ENCODE assay signal across 8 cellular contexts in the genomic region with DNA sequence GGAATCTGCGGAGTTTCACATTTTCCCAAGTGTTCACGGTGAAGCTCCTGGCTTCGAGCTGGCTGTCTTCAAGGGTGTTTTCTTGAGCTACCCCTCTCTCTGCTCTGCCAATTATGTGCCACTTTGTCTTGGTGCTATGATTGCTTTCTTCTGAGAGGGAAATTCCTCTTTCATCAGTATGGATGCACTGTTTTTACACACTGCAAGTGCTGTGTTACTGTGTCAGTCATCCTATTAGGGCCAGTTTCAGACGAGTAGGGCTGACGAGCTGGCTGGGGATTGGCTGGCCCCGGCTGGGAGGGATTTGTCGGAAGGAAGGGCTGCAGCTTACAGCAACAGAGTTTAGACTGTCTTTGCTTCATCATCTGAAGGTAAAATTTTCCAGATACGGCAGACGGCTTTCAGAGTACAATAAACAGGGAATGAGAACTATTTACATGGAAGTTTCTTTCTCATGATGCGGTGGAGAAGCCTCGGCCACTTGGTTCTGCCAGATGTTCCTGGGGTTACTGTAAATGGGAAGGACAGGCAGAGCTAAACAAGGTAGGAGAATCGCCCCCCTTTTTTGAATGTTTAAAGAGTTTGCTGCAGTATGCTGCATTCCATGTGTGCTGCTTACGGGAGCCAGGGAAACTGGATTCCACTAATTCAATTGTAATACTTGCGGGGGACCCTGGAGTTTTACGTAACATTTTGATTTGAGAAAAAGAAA. TPM values are rescaled to one million over a fixed set of nuclear protein-coding genes. Genes with fewer than 3 reads are reported as not detected.
DNase-seq lines count a peak whose midpoint lies in the region; ATAC-seq and TF ChIP-seq lines count a peak whose summit lies in the region.

A gene with protein sequence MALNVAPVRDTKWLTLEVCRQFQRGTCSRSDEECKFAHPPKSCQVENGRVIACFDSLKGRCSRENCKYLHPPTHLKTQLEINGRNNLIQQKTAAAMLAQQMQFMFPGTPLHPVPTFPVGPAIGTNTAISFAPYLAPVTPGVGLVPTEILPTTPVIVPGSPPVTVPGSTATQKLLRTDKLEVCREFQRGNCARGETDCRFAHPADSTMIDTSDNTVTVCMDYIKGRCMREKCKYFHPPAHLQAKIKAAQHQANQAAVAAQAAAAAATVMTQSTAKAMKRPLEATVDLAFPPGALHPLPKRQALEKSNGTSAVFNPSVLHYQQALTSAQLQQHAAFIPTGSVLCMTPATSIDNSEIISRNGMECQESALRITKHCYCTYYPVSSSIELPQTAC (plus strand): TSS at position 345 of the 712 bp plus-strand sequence. CDS start 53,903 bp downstream, outside the sequence.

- intact Hi-C loops in adrenal gland (cut with DNase I): loop anchor here (5.0 to 10.0 kb wide), 2 partner anchors 133 to 135 kb away; no protein-coding TSS in a partner anchor
- intact Hi-C loops in heart left ventricle (cut with DNase I): loop anchor here in 8 of 10 donors (2.0 to 10.0 kb wide), 10 partner anchors 35 to 213 kb away; a partner anchor contains a TSS
- intact Hi-C loops in posterior cingulate gyrus (cut with DNase I): loop anchor here (5.0 to 10.0 kb wide), 3 partner anchors 83 to 210 kb away; a partner anchor contains a TSS

- no peaks in the 10 kb centered on the region for H3K27me3 ChIP-seq in adrenal gland
- no peaks in the 10 kb centered on the region for H3K27me3 ChIP-seq in heart left ventricle

- no peak for TF ChIP-seq CTCF in GM12875 (IDR thresholded peaks at IDR 0.05; ENCODE audit: borderline replicate concordance, insufficient read depth, low read depth, low read length)
- no peak for TF ChIP-seq CTCF in adrenal gland (IDR thresholded peaks at IDR 0.05)
- no peak for TF ChIP-seq CTCF in heart left ventricle (IDR thresholded peaks at IDR 0.05)
- TF ChIP-seq CTCF in type B pancreatic cell (conservative IDR thresholded peaks at IDR 0.05): no peak

- WGBS in adrenal gland, 4 donors: 2 to 5% (median 3%) methylated on average over 14 to 15 of the region's 15 CpGs
- 4 to 6% (median 5%) methylated on average over 15 of the region's 15 CpGs for WGBS in heart left ventricle, 4 donors

- no peaks in the 10 kb centered on the region for H3K9me3 Mint-ChIP-seq in type B pancreatic cell

- peak within 1 kb of the TSS; percentile 61 for H3K4me3 ChIP-seq in GM12875 (ENCODE audit: low read depth, low read length)
- H3K4me3 ChIP-seq in adrenal gland: peak within 1 kb of the TSS; percentile 44 to 87 (median 72)
- H3K4me3 ChIP-seq in heart left ventricle: peak within 1 kb of the TSS; percentile 47 to 81 (median 73)

- H3K27ac ChIP-seq in adrenal gland: peak within 1 kb of the TSS; percentile 66 to 97 (median 94)
- peak within 1 kb of the TSS; percentile 71 to 96 (median 90) for H3K27ac ChIP-seq in heart left ventricle

- H3K4me1 ChIP-seq in adrenal gland (replicated peaks in 1 of 2): peaks cover 18 to 31% of the 10 kb centered on the region in 2 donors
- H3K4me1 ChIP-seq in heart left ventricle: peaks cover 7 to 38% (median 29%) of the 10 kb centered on the region in 12 donors

- DNase-seq in NCI-H1417 (lab: John Stamatoyannopoulos, UW) (peak; percentile 77 to 97 (median 91)), T-helper 1 cell (peak; percentile 68 to 86 (median 77)), adrenal gland (peak; percentile 91 to 97 (median 94)), heart left ventricle (peak; percentile 91 to 93 (median 92)), posterior cingulate gyrus (peak; percentile 92 to 100 (median 97)), type B pancreatic cell (ENCODE audit: extremely low spot score, unreplicated experiment) (peak; percentile 86)

- H3K4me3 Mint-ChIP-seq in type B pancreatic cell: peak within 1 kb of the TSS; percentile 98

- peaks cover 5% of the 10 kb centered on the region for H3K36me3 Mint-ChIP-seq in type B pancreatic cell

- no peaks in the 10 kb centered on the region for H3K36me3 ChIP-seq in adrenal gland (replicated peaks in 1 of 2)
- H3K36me3 ChIP-seq in heart left ventricle: no peaks in the 10 kb centered on the region

- H3K27me3 Mint-ChIP-seq in type B pancreatic cell: no peaks in the 10 kb centered on the region

- H3K4me1 Mint-ChIP-seq in type B pancreatic cell (ENCODE audit: unreplicated experiment): peaks cover 30% of the 10 kb centered on the region

- H3K27ac Mint-ChIP-seq in type B pancreatic cell: peak within 1 kb of the TSS; percentile 97

- ATAC-seq in HG02763 (IDR thresholded peaks at IDR 0.05; ENCODE audit: unreplicated experiment): peak; percentile 97
- peak; percentile 93 to 98 (median 95) for ATAC-seq in heart left ventricle

- H3K9me3 ChIP-seq in adrenal gland (replicated peaks in 1 of 3) (no peaks in the 10 kb centered on the region), heart left ventricle (no peaks in the 10 kb centered on the region)

- TF ChIP-seq POLR2A in adrenal gland (IDR thresholded peaks at IDR 0.05): peak; percentile 79 to 98
- peak in 1 of 2 donors; percentile 92 for TF ChIP-seq POLR2A in heart left ventricle (IDR thresholded peaks at IDR 0.05)

RNA-seq across cellular contexts. Expression of the gene that starts here (rescaled TPM):
- total RNA-seq in adrenal gland (100 to 1,000 TPM; 102 to 250 (median 163) TPM), heart left ventricle (100 to 1,000 TPM in 1 of 9 donors, 10 to 100 TPM in 8; 59.4 to 100 (median 83.1) TPM), type B pancreatic cell (ENCODE audit: low replicate concordance) (43.7 and 81.7 TPM in 2 replicates)
- polyA plus RNA-seq in adrenal gland (100 to 1,000 TPM in 1 of 3 donors, 10 to 100 TPM in 2; 29.2 to 119 (median 40.2) TPM), heart left ventricle (10 to 100 TPM; 18.5 to 41.9 TPM)

Comparison
In these comparisons a context has a peak if more than half of its experiments do, and no peak if none do; other contexts are left out.
1. Peak in every context shown above with its lines: DNase-seq, ATAC-seq, H3K4me3 ChIP-seq and H3K27ac ChIP-seq.